ENCODE assay signal across 28 cellular contexts in genomic region chr13:69817333-69817732, GRCh38.
"Had no signal": no experiment of that assay in that cellular context is flagged by ENCODE, and none has a peak within 500 bp of the region (broad histone marks: within the 10 kb centered on the region; RNA-seq: fewer than 3 reads in every experiment).

No MANE protein-coding gene starts in this region.

- H3K27ac ChIP-seq: stomach, suprapubic skin, testis, thoracic aorta, thyroid gland, tibial artery, tibial nerve, transverse colon, upper lobe of left lung, upper lobe of right lung, uterus, vagina had no signal

- H3K27ac Mint-ChIP-seq: stimulated activated effector memory CD8-positive, alpha-beta T cell treated with anti-CD3 and anti-CD28 coated beads, Interleukin-12 subunit alpha, Interleukin-12 subunit beta, amount 100 ng/mL, for 72 hours; stimulated activated memory B cell treated with anti-CD40 and anti-IgM and Interleukin-4, amounts not matched to agents 10 μg/mL and 1 μg/mL and 100 μg/mL, for 72 hours; stimulated activated naive B cell treated with anti-CD40 and anti-IgM and Interleukin-4, amounts not matched to agents 10 μg/mL and 1 μg/mL and 100 μg/mL, for 72 hours; stimulated activated naive CD8-positive, alpha-beta T cell treated with anti-CD3 and anti-CD28 coated beads, Interleukin-15, amount 100 ng/mL, for 72 hours; stimulated activated naive CD8-positive, alpha-beta T cell treated with anti-CD3 and anti-CD28 coated beads, Interleukin-15, Interleukin-2, amounts not matched to agents 100 ng/mL and 50 ng/mL, for 24 hours; type B pancreatic cell had no signal

- ATAC-seq: stimulated activated effector memory CD8-positive, alpha-beta T cell treated with anti-CD3 and anti-CD28 coated beads, Interleukin-12 subunit alpha, Interleukin-12 subunit beta, amount 100 ng/mL, for 72 hours; stimulated activated memory B cell treated with anti-CD40 and anti-IgM and Interleukin-4, amounts not matched to agents 10 μg/mL and 1 μg/mL and 100 μg/mL, for 72 hours; stimulated activated naive B cell treated with anti-CD40 and anti-IgM and Interleukin-4, amounts not matched to agents 10 μg/mL and 1 μg/mL and 100 μg/mL, for 72 hours; stimulated activated naive CD8-positive, alpha-beta T cell treated with anti-CD3 and anti-CD28 coated beads, Interleukin-15, amount 100 ng/mL, for 72 hours; stimulated activated naive CD8-positive, alpha-beta T cell treated with anti-CD3 and anti-CD28 coated beads, Interleukin-15, Interleukin-2, amounts not matched to agents 100 U/mL and 50 U/mL, for 24 hours; upper lobe of right lung had no signal

- H3K36me3 ChIP-seq: stomach, suprapubic skin, thoracic aorta, thyroid gland, tibial artery, tibial nerve, transverse colon, upper lobe of left lung, upper lobe of right lung, uterus, vagina had no signal

- H3K36me3 Mint-ChIP-seq: stimulated activated effector memory CD8-positive, alpha-beta T cell treated with anti-CD3 and anti-CD28 coated beads, Interleukin-12 subunit alpha, Interleukin-12 subunit beta, amount 100 ng/mL, for 72 hours; stimulated activated memory B cell treated with anti-CD40 and anti-IgM and Interleukin-4, amounts not matched to agents 10 μg/mL and 1 μg/mL and 100 μg/mL, for 72 hours; stimulated activated naive B cell treated with anti-CD40 and anti-IgM and Interleukin-4, amounts not matched to agents 10 μg/mL and 1 μg/mL and 100 μg/mL, for 72 hours; type B pancreatic cell had no signal

- DNase-seq: stimulated activated CD4-positive, alpha-beta T cell treated with anti-CD3 and anti-CD28 coated beads, Interleukin-2, amount 100 ng/mL, for 48 hours; stimulated activated CD4-positive, alpha-beta T cell treated with anti-CD3 and anti-CD28 coated beads, Interleukin-4, amount 100 ng/mL, for 1 hour; stimulated activated CD4-positive, alpha-beta T cell treated with anti-CD3 and anti-CD28 coated beads, Interleukin-4, amount 100 ng/mL, for 24 hours; stimulated activated CD4-positive, alpha-beta T cell treated with anti-CD3 and anti-CD28 coated beads, Interleukin-4, amount 100 ng/mL, for 4 hours; stimulated activated CD8-positive, alpha-beta memory T cell treated with anti-CD3 and anti-CD28 coated beads, Interleukin-4, amount 100 ng/mL, for 48 hours; stimulated activated naive B cell treated with anti-CD40 and anti-IgM and Interleukin-4, amounts not matched to agents 10 μg/mL and 1 μg/mL and 100 μg/mL, for 72 hours; stimulated activated naive CD4-positive, alpha-beta T cell; stimulated activated naive CD4-positive, alpha-beta T cell treated with Interleukin-2 at 50 U/mL for 16 hours; stimulated activated naive CD8-positive, alpha-beta T cell treated with anti-CD3 and anti-CD28 coated beads, Interleukin-15, amount 100 ng/mL, for 72 hours; stimulated activated naive CD8-positive, alpha-beta T cell treated with anti-CD3 and anti-CD28 coated beads, Interleukin-15, Interleukin-2, amounts not matched to agents 100 U/mL and 50 U/mL, for 24 hours; stomach; substantia nigra; testis; thyroid gland; tibial artery; transverse colon; trophoblast cell; upper lobe of left lung; upper lobe of right lung; uterus had no signal

- H3K4me3 Mint-ChIP-seq: stimulated activated effector memory CD8-positive, alpha-beta T cell treated with anti-CD3 and anti-CD28 coated beads, Interleukin-12 subunit alpha, Interleukin-12 subunit beta, amount 100 ng/mL, for 72 hours; stimulated activated memory B cell treated with anti-CD40 and anti-IgM and Interleukin-4, amounts not matched to agents 10 μg/mL and 1 μg/mL and 100 μg/mL, for 72 hours; stimulated activated naive B cell treated with anti-CD40 and anti-IgM and Interleukin-4, amounts not matched to agents 10 μg/mL and 1 μg/mL and 100 μg/mL, for 72 hours; stimulated activated naive CD8-positive, alpha-beta T cell treated with anti-CD3 and anti-CD28 coated beads, Interleukin-15, amount 100 ng/mL, for 72 hours; stimulated activated naive CD8-positive, alpha-beta T cell treated with anti-CD3 and anti-CD28 coated beads, Interleukin-15, Interleukin-2, amounts not matched to agents 100 ng/mL and 50 ng/mL, for 24 hours; type B pancreatic cell had no signal

- H3K4me3 ChIP-seq: stomach, suprapubic skin, testis, thoracic aorta, thyroid gland, tibial artery, tibial nerve, transverse colon, upper lobe of left lung, upper lobe of right lung, uterus, vagina had no signal

- H3K27me3 Mint-ChIP-seq: stimulated activated memory B cell treated with anti-CD40 and anti-IgM and Interleukin-4, amounts not matched to agents 10 μg/mL and 1 μg/mL and 100 μg/mL, for 72 hours; stimulated activated naive B cell treated with anti-CD40 and anti-IgM and Interleukin-4, amounts not matched to agents 10 μg/mL and 1 μg/mL and 100 μg/mL, for 72 hours; stimulated activated naive CD8-positive, alpha-beta T cell treated with anti-CD3 and anti-CD28 coated beads, Interleukin-15, amount 100 ng/mL, for 72 hours; stimulated activated naive CD8-positive, alpha-beta T cell treated with anti-CD3 and anti-CD28 coated beads, Interleukin-15, Interleukin-2, amounts not matched to agents 100 ng/mL and 50 ng/mL, for 24 hours; type B pancreatic cell had no signal

- H3K9me3 ChIP-seq: testis, thoracic aorta, thyroid gland, tibial artery, transverse colon, upper lobe of right lung, uterus, vagina had no signal

- H3K4me1 ChIP-seq: stomach, suprapubic skin, testis, thyroid gland, tibial artery, tibial nerve, transverse colon, upper lobe of left lung, upper lobe of right lung, uterus, vagina had no signal

- H3K27me3 ChIP-seq: stomach, suprapubic skin, testis, thyroid gland, tibial artery, tibial nerve, transverse colon, upper lobe of left lung, upper lobe of right lung, uterus, vagina had no signal

- H3K4me1 Mint-ChIP-seq: stimulated activated effector memory CD8-positive, alpha-beta T cell treated with anti-CD3 and anti-CD28 coated beads, Interleukin-12 subunit alpha, Interleukin-12 subunit beta, amount 100 ng/mL, for 72 hours; stimulated activated memory B cell treated with anti-CD40 and anti-IgM and Interleukin-4, amounts not matched to agents 10 μg/mL and 1 μg/mL and 100 μg/mL, for 72 hours; stimulated activated naive B cell treated with anti-CD40 and anti-IgM and Interleukin-4, amounts not matched to agents 10 μg/mL and 1 μg/mL and 100 μg/mL, for 72 hours; stimulated activated naive CD8-positive, alpha-beta T cell treated with anti-CD3 and anti-CD28 coated beads, Interleukin-15, amount 100 ng/mL, for 72 hours had no signal
